In genomic region chrX:9907645-9908387, GRCh38 we compare ENCODE assay signal across 15 cellular contexts. TPM values are rescaled to one million over a fixed set of nuclear protein-coding genes. Genes with fewer than 3 reads are reported as not detected.
A peak's percentile ranks its signal among the peaks of the same experiment; 100 is the strongest.
DNase-seq lines count a peak whose midpoint lies in the region; ATAC-seq, FAIRE-seq and TF ChIP-seq lines count a peak whose summit lies in the region.
"Had no signal": no experiment of that assay in that cellular context is flagged by ENCODE, and none has a peak within 500 bp of the region (broad histone marks: within the 10 kb centered on the region; RNA-seq: fewer than 3 reads in every experiment).

No MANE protein-coding gene starts in this region.

- H4K8ac ChIP-seq in H1 (ENCODE audit: extremely low read depth, insufficient read depth, low read length), result no peak overlapping the region

- H2BK15ac ChIP-seq in H1 (ENCODE audit: low read length), result no peak overlapping the region

- H2BK5ac ChIP-seq in H1 (ENCODE audit: low read depth, low read length), result 0 out of 2 replicates have a peak overlapping the region, but pooled peaks have one; percentile 44

- H3K23ac ChIP-seq in H1 (ENCODE audit: insufficient read length), result no peak overlapping the region

- H3K14ac ChIP-seq in H1 (ENCODE audit: insufficient read length), result no peak overlapping the region

- H3K36me3 ChIP-seq in HCT116 (ENCODE audit: control insufficient read depth in 1 of 2, insufficient read depth in 2 of 2, low read length in 2 of 2) (no peaks in the 10 kb centered on the region), H1 (ENCODE audit: control insufficient read depth in 2 of 4, insufficient read depth in 4 of 4, low read length in 3 of 4) (no peaks in the 10 kb centered on the region)
- H3K36me3 ChIP-seq: BLaER1 treated with 17β-estradiol and CSF1 and Interleukin-3, amounts not matched to agents 10 nM and 100 nM had no signal

- H3K4ac ChIP-seq in H1 (replicated peaks; ENCODE audit: insufficient read length, low read depth, low read length), result no peak overlapping the region

- H3K9me2 ChIP-seq in HCT116 (ENCODE audit: insufficient read depth), result no peaks in the 10 kb centered on the region

- intact Hi-C loops in HCT116 (cut with micrococcal nuclease), result loop anchor here (10.0 kb wide), 1 partner anchor 107 kb away; no protein-coding TSS in a partner anchor

- no TSS peak for BruUV-seq in HCT116 (replicated peaks; lab: Mats Ljungman, UMichigan)

- H3K56ac ChIP-seq in H1 (replicated peaks; ENCODE audit: insufficient read length, low read depth, low read length), result no peak overlapping the region

- no peak overlapping the region for H4K5ac ChIP-seq in H1 (ENCODE audit: insufficient read length, low read depth, low read length)

- CTCF ChIA-PET in HCT116 (lab: Charles Lee), result no interaction called here
- CTCF ChIA-PET in H1 (lab: Charles Lee; ENCODE audit: partially characterized antibody), result no interaction called here

- H2AFZ ChIP-seq in HCT116 (ENCODE audit: low read depth, low read length, poor library complexity, severe bottlenecking), result no peak overlapping the region
- no peak overlapping the region for H2AFZ ChIP-seq in H1 (ENCODE audit: low read length)

- H3K4me3 ChIP-seq in HCT116 (replicated peaks in 1 of 2; ENCODE audit: low read depth in 1 of 2, low read length in 2 of 2) (peak overlapping the region in 1 of 2 experiments; percentile 30; a peak in 1 of 4 replicates), H1 (ENCODE audit: extremely low read depth in 1 of 4, insufficient read depth in 2 of 4, low read depth in 3 of 4, low read length in 4 of 4) (no peak overlapping the region)
- H3K4me3 ChIP-seq: BLaER1 treated with 17β-estradiol and CSF1 and Interleukin-3, amounts not matched to agents 10 nM and 100 nM had no signal

- H2BK120ac ChIP-seq in H1 (replicated peaks; ENCODE audit: low read depth, low read length), result no peak overlapping the region

- DNase-seq in HCT116 (ENCODE audit: low read depth, low spot score) (no peak), RCC 7860 (ENCODE audit: low spot score) (peak; percentile 4), H1 (ENCODE audit: low read depth in 1 of 2, low spot score in 2 of 2) (no peak), non-pigmented ciliary epithelial cell (ENCODE audit: low read depth) (peak; percentile 68), SKM-1 treated with dmso at 0.1 percent for 144 hours (lab: John Stamatoyannopoulos, UW; ENCODE audit: unreplicated experiment) (no peak), DMS153 treated with DMSO at 0.1 percent for 48 hours (lab: John Stamatoyannopoulos, UW; ENCODE audit: unreplicated experiment) (no peak)
- DNase-seq: activated naive CD4-positive, alpha-beta T cell treated with anti-CD3 and anti-CD28 coated beads, Interleukin-2, amount 10 ng/mL, durations not matched to agents 7 days and 5 days; GDM1; NCI-H2107; stimulated activated CD4-positive, alpha-beta T cell treated with anti-CD3 and anti-CD28 coated beads, Interleukin-4, amount 100 ng/mL, for 24 hours; stimulated activated naive CD4-positive, alpha-beta T cell treated with Interleukin-2 at 50 U/mL for 16 hours had no signal

- H3K4me1 ChIP-seq in HCT116 (ENCODE audit: control insufficient read depth in 1 of 2, insufficient read depth in 2 of 2, low read length in 2 of 2) (peaks cover 19 to 51% of the 10 kb centered on the region in 2 experiments), H1 (replicated peaks in 1 of 4; ENCODE audit: control insufficient read depth in 3 of 4, insufficient read depth in 4 of 4, low read length in 3 of 4) (peaks cover 0 to 12% (median 6%) of the 10 kb centered on the region in 4 experiments; a peak in 5 of 7 replicates)

- POLR2A ChIA-PET in HCT116 (lab: Charles Lee), result no interaction called here
- POLR2A ChIA-PET in H1 (lab: Charles Lee; ENCODE audit: partially characterized antibody), result interaction anchor here (0.7 kb wide), 1 partner anchor 11 kb away, joined by 3 read pairs; no protein-coding TSS in a partner anchor

- peak overlapping the region; percentile 69 for H3K4me2 ChIP-seq in HCT116 (ENCODE audit: low read length)
- H3K4me2 ChIP-seq in H1 (ENCODE audit: insufficient read depth in 1 of 2, low read depth in 2 of 2, low read length in 2 of 2), result no peak overlapping the region

- no peak overlapping the region for H4K91ac ChIP-seq in H1 (replicated peaks; ENCODE audit: insufficient read length, low read length)

- TF ChIP-seq POLR2A in HCT116 (IDR thresholded peaks at IDR 0.05; ENCODE audit: borderline replicate concordance, extremely low read depth, insufficient read depth, insufficient read length) (no peak), H1 (IDR thresholded peaks at IDR 0.05; ENCODE audit: control extremely low read depth in 1 of 2, low read depth in 2 of 2, low read length in 2 of 2) (no peak)

- no peaks in the 10 kb centered on the region for H3K79me1 ChIP-seq in H1 (ENCODE audit: low read depth, low read length)

- H3K9ac ChIP-seq in HCT116 (ENCODE audit: low read length) (peak overlapping the region; percentile 25; the same call in 1 of the 2 replicates), H1 (replicated peaks in 1 of 4; ENCODE audit: extremely low read depth in 1 of 4, low read depth in 3 of 4, low read length in 3 of 4) (no peak overlapping the region)
- H3K9ac ChIP-seq: BLaER1 treated with 17β-estradiol and CSF1 and Interleukin-3, amounts not matched to agents 10 nM and 100 nM had no signal

- no peak for TF ChIP-seq RAD21 in HCT116 (IDR thresholded peaks at IDR 0.05; ENCODE audit: low read depth)
- TF ChIP-seq RAD21 in H1 (IDR thresholded peaks at IDR 0.05 in 1 of 2, conservative IDR thresholded peaks at IDR 0.05 in 1 of 2; ENCODE audit: low read depth in 2 of 2, low read length in 2 of 2), result no peak

- no peak overlapping the region for H3K18ac ChIP-seq in H1 (ENCODE audit: extremely low read depth, low read length)

- RAD21 ChIA-PET in HCT116 (lab: Charles Lee; ENCODE audit: low non-redundant PET in 1 of 2, low total read pairs in 2 of 2, uncharacterized antibody in 2 of 2, unreplicated experiment in 2 of 2), result no interaction called here

- no peak overlapping the region for H2AK5ac ChIP-seq in H1 (ENCODE audit: low read depth, low read length)

- 83% methylated on average over 6 of the region's 8 CpGs; no CpG with 5 or more reads in 1 of the 2 experiments for WGBS in H1 (ENCODE audit: extremely low coverage in 1 of 2, insufficient coverage in 1 of 2, insufficient read length in 1 of 2, insufficient replicate concordance in 2 of 2, low coverage in 1 of 2, low lambda C conversion rate in 2 of 2, missing lambda C conversion rate in 1 of 2), 2 experiments

- no peaks in the 10 kb centered on the region for H3K79me2 ChIP-seq in HCT116 (ENCODE audit: insufficient read depth, low read length)
- H3K79me2 ChIP-seq in H1 (ENCODE audit: control insufficient read depth in 1 of 2, insufficient read depth in 2 of 2, low read length in 2 of 2), result no peaks in the 10 kb centered on the region; a peak in 1 of 4 replicates

- ATAC-seq in HCT116 (peak; percentile 26), HG03457 (IDR thresholded peaks at IDR 0.05; ENCODE audit: unreplicated experiment) (no peak), HG03354 (IDR thresholded peaks at IDR 0.05; ENCODE audit: poor library complexity, severe bottlenecking, unreplicated experiment) (no peak)

- no peaks in the 10 kb centered on the region for H3K23me2 ChIP-seq in H1 (ENCODE audit: low read depth, low read length)

- H2BK12ac ChIP-seq in H1 (ENCODE audit: low read depth, low read length), result no peak overlapping the region

- H3K9me3 ChIP-seq in HCT116 (ENCODE audit: control insufficient read depth in 1 of 2, insufficient read depth in 1 of 2, low read depth in 1 of 2, low read length in 2 of 2) (no peaks in the 10 kb centered on the region), H1 (ENCODE audit: insufficient read depth in 2 of 2, low read depth in 1 of 2, low read length in 1 of 2) (no peaks in the 10 kb centered on the region)

- FAIRE-seq in RCC 7860 (lab: Jason Lieb, UNC) (no peak), H1 (lab: Jason Lieb, UNC) (no peak)

- no peak overlapping the region for H2BK20ac ChIP-seq in H1 (ENCODE audit: low read length)

- H4K20me1 ChIP-seq in HCT116 (ENCODE audit: insufficient read depth), result no peaks in the 10 kb centered on the region
- H4K20me1 ChIP-seq in H1 (replicated peaks in 1 of 2; ENCODE audit: control insufficient read depth in 1 of 2, insufficient read depth in 2 of 2, low read length in 2 of 2), result peaks cover 0 to 2% of the 10 kb centered on the region in 2 experiments
- H4K20me1 ChIP-seq: BLaER1 treated with 17β-estradiol and CSF1 and Interleukin-3, amounts not matched to agents 10 nM and 100 nM had no signal

- TF ChIP-seq EP300 in H1 (IDR thresholded peaks at IDR 0.05; ENCODE audit: borderline replicate concordance in 1 of 2, low read depth in 2 of 2, low read length in 2 of 2), result no peak

- H3K27ac ChIP-seq in HCT116 (ENCODE audit: low read depth, low read length) (peak overlapping the region; percentile 59), H1 (ENCODE audit: low read depth, low read length) (no peak overlapping the region)
- H3K27ac ChIP-seq: BLaER1 treated with 17β-estradiol and CSF1 and Interleukin-3, amounts not matched to agents 10 nM and 100 nM had no signal

- TF ChIP-seq CTCF in HCT116 (IDR thresholded peaks at IDR 0.05 in 2 of 3, conservative IDR thresholded peaks at IDR 0.05 in 1 of 3; ENCODE audit: borderline replicate concordance in 1 of 3, insufficient read depth in 1 of 3, low read depth in 2 of 3, low read length in 2 of 3) (no peak), H1 (IDR thresholded peaks at IDR 0.05; ENCODE audit: control extremely low read depth in 1 of 3, insufficient read depth in 1 of 3, low read depth in 1 of 3, low read length in 3 of 3) (no peak)

- H3K27me3 ChIP-seq in HCT116 (ENCODE audit: insufficient read depth, low read length) (no peaks in the 10 kb centered on the region), H1 (replicated peaks in 1 of 4; ENCODE audit: control insufficient read depth in 3 of 4, extremely low read depth in 1 of 4, insufficient read depth in 3 of 4, low read length in 3 of 4) (no peaks in the 10 kb centered on the region)

TF ChIP-seq in HCT116, 20 proteins besides CTCF, POLR2A, EP300 and RAD21 (continues in another document):
- no peak for TF ChIP-seq SRF (IDR thresholded peaks at IDR 0.05; ENCODE audit: low read depth)
- no peak for TF ChIP-seq ZFX (IDR thresholded peaks at IDR 0.05)

TF ChIP-seq in H1, 55 proteins besides CTCF, POLR2A, EP300 and RAD21 (continues in another document):
- no peak for TF ChIP-seq GABPA (IDR thresholded peaks at IDR 0.05; ENCODE audit: borderline replicate concordance, insufficient read depth, low read length)
- TF ChIP-seq KDM5A (IDR thresholded peaks at IDR 0.05; ENCODE audit: low read length), result no peak

RNA-seq across cellular contexts. Expression of gene CLDN34, which starts 59.3 kb away (rescaled TPM):
- total RNA-seq in HCT116 (2021; ENCODE audit: unreplicated experiment), result not detected
- not detected in 2 replicates for polyA plus RNA-seq in HCT116 (2012)
- 0.50 TPM in 1 of 2 replicates, not detected in the other for total RNA-seq in H1 (2021; fragmentation: NEBNext Ultra II Directional; extraction: Animal tissue kit (Norgen Biotek cat#: 25700))
- polyA plus RNA-seq in H1 (2011; rRNA removed), result 0.26 and 0.27 TPM in 2 replicates
- 0.28 TPM for polyA plus RNA-seq in H1 (2011; cell fraction: cytosol; rRNA removed)
- polyA plus RNA-seq in H1 (2011; cell fraction: nucleus; rRNA removed), result 0.54 TPM
- 0.19 to 0.46 TPM (median 0.38 TPM) in 4 replicates for polyA plus RNA-seq in H1 (2012, experiment 1 of 2)
- 0.20 TPM for polyA plus RNA-seq in H1 (2012, experiment 2 of 2)
- 0.22 TPM for polyA plus RNA-seq in H1 (2013, experiment 1 of 2)
- 0.29 TPM for polyA plus RNA-seq in H1 (2013, experiment 2 of 2)
- polyA minus RNA-seq in H1 (2011; rRNA and poly(A)+ RNA removed), result 1.3 and 1.8 TPM in 2 replicates
- not detected for polyA minus RNA-seq in H1 (2011; cell fraction: cytosol; rRNA and poly(A)+ RNA removed)
- polyA minus RNA-seq in H1 (2011; cell fraction: nucleus; rRNA and poly(A)+ RNA removed), result 1.8 TPM
- total RNA-seq: dermis microvascular lymphatic vessel endothelial cell had no signal

Comparison
In these comparisons a context has a peak if more than half of its experiments do, and no peak if none do; other contexts are left out.
1. DNase-seq: peak in RCC 7860 (single experiment) and non-pigmented ciliary epithelial cell (single experiment); none in HCT116 (single experiment), H1 (0 of 2), SKM-1 treated with dmso at 0.1 percent for 144 hours (single experiment) and DMS153 treated with DMSO at 0.1 percent for 48 hours (single experiment).
2. Of the 16 proteins assayed by ChIP-seq in both H1 and HCT116: peak only in H1: none; only in HCT116: CEBPB, FOSL1, JUND and SP1; in both: none; in neither: 12.